ENCODE assay signal across 8 cellular contexts in the genomic region with DNA sequence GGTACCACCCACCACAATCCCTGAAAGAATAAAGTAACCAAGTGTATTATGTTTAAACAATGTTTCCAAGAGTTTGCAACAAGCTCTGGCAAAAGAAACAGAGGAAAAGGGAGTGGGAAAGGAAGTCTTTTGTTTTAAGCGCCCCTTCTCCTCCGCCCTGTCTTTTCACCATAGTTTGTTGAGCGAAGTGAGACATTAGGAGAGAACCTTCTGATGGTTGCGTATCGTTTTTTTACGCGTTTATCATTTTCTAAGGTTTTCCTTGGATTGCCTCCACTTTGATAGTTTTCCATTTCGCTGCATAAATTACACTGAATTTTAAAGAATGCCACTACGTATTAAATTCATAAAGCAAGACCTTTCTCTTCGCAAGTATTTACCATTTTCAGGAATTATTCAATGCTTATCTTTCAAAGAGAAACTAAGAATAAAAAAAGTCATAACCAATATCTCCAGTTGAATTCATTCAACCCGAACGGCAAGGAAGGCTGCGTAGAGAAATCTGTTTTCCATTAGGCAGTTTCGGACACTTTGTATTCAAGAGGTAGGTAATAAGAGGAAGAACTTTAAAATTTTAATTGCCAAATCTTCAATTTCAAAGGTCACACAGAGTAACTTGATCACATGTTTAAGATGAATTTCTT.
DNase-seq lines count a peak whose midpoint lies in the region; ATAC-seq lines count a peak whose summit lies in the region.

No MANE protein-coding gene starts in this region.

- H3K4me3 Mint-ChIP-seq in T-helper 2 cell treated with Interferon-gamma antibody and Interleukin-4, amounts not matched to agents 5 μg/mL and 100 μg/mL, for 36 hours, result peak overlapping the region; percentile 83
- H3K4me3 Mint-ChIP-seq in stimulated activated effector memory CD8-positive, alpha-beta T cell treated with anti-CD3 and anti-CD28 coated beads, Interleukin-12 subunit alpha, Interleukin-12 subunit beta, amount 100 ng/mL, for 72 hours, result peak overlapping the region; percentile 58

- peaks cover 22% of the 10 kb centered on the region for H3K4me1 Mint-ChIP-seq in T-helper 2 cell treated with Interferon-gamma antibody and Interleukin-4, amounts not matched to agents 5 μg/mL and 100 μg/mL, for 36 hours (ENCODE audit: low read depth)
- no peaks in the 10 kb centered on the region for H3K4me1 Mint-ChIP-seq in stimulated activated effector memory CD8-positive, alpha-beta T cell treated with anti-CD3 and anti-CD28 coated beads, Interleukin-12 subunit alpha, Interleukin-12 subunit beta, amount 100 ng/mL, for 72 hours

- no peaks in the 10 kb centered on the region for H3K9me3 Mint-ChIP-seq in T-helper 2 cell treated with Interferon-gamma antibody and Interleukin-4, amounts not matched to agents 5 μg/mL and 100 μg/mL, for 36 hours
- no peaks in the 10 kb centered on the region for H3K9me3 Mint-ChIP-seq in stimulated activated effector memory CD8-positive, alpha-beta T cell treated with anti-CD3 and anti-CD28 coated beads, Interleukin-12 subunit alpha, Interleukin-12 subunit beta, amount 100 ng/mL, for 72 hours

- H3K4me3 ChIP-seq in SK-N-MC (peak overlapping the region; percentile 87), iPS-18a (ENCODE audit: low read length) (peak overlapping the region; percentile 95)

- peaks cover 40% of the 10 kb centered on the region for H3K27me3 ChIP-seq in iPS-18a (ENCODE audit: control insufficient read depth, insufficient read depth, low read length)

- ATAC-seq in stimulated activated effector memory CD8-positive, alpha-beta T cell treated with anti-CD3 and anti-CD28 coated beads, Interleukin-12 subunit alpha, Interleukin-12 subunit beta, amount 100 ng/mL, for 72 hours, result no peak
- ATAC-seq in GM19397 (IDR thresholded peaks at IDR 0.05; ENCODE audit: unreplicated experiment), result no peak
- ATAC-seq in GM18502 (IDR thresholded peaks at IDR 0.05; ENCODE audit: poor library complexity, unreplicated experiment), result no peak
- ATAC-seq in HG03354 (IDR thresholded peaks at IDR 0.05; ENCODE audit: poor library complexity, severe bottlenecking, unreplicated experiment), result no peak

- no peaks in the 10 kb centered on the region for H3K36me3 ChIP-seq in SK-N-MC (ENCODE audit: insufficient read depth, low read length)
- no peaks in the 10 kb centered on the region for H3K36me3 ChIP-seq in iPS-18a (ENCODE audit: control insufficient read depth, low read depth, low read length)

- H3K27me3 Mint-ChIP-seq in T-helper 2 cell treated with Interferon-gamma antibody and Interleukin-4, amounts not matched to agents 5 μg/mL and 100 μg/mL, for 36 hours (ENCODE audit: low read depth), result peaks cover 60% of the 10 kb centered on the region

- peaks cover 5% of the 10 kb centered on the region for H3K36me3 Mint-ChIP-seq in T-helper 2 cell treated with Interferon-gamma antibody and Interleukin-4, amounts not matched to agents 5 μg/mL and 100 μg/mL, for 36 hours (ENCODE audit: low read depth)
- no peaks in the 10 kb centered on the region for H3K36me3 Mint-ChIP-seq in stimulated activated effector memory CD8-positive, alpha-beta T cell treated with anti-CD3 and anti-CD28 coated beads, Interleukin-12 subunit alpha, Interleukin-12 subunit beta, amount 100 ng/mL, for 72 hours

- H3K9me3 ChIP-seq in SK-N-MC (ENCODE audit: low read depth, low read length) (no peaks in the 10 kb centered on the region), iPS-18a (ENCODE audit: control insufficient read depth, low read depth, low read length) (no peaks in the 10 kb centered on the region)

- no peak for DNase-seq in T-helper 2 cell treated with Interferon-gamma antibody and Interleukin-4, amounts not matched to agents 5 μg/mL and 100 μg/mL, for 36 hours (ENCODE audit: low spot score)
- no peak for DNase-seq in T-helper 2 cell
- DNase-seq in SK-N-MC (ENCODE audit: low read depth, low spot score), result no peak
- DNase-seq in stimulated activated effector memory CD8-positive, alpha-beta T cell treated with anti-CD3 and anti-CD28 coated beads, Interleukin-12 subunit alpha, Interleukin-12 subunit beta, amount 100 ng/mL, for 72 hours (ENCODE audit: low spot score in 2 of 2), result no peak

- H3K27ac Mint-ChIP-seq in T-helper 2 cell treated with Interferon-gamma antibody and Interleukin-4, amounts not matched to agents 5 μg/mL and 100 μg/mL, for 36 hours, result no peak overlapping the region
- no peak overlapping the region for H3K27ac Mint-ChIP-seq in stimulated activated effector memory CD8-positive, alpha-beta T cell treated with anti-CD3 and anti-CD28 coated beads, Interleukin-12 subunit alpha, Interleukin-12 subunit beta, amount 100 ng/mL, for 72 hours

- peak overlapping the region; percentile 65 for H3K9ac ChIP-seq in SK-N-MC (ENCODE audit: insufficient read length)
- H3K9ac ChIP-seq in iPS-18a (ENCODE audit: low read length), result peak overlapping the region; percentile 86

- H3K4me1 ChIP-seq in iPS-18a (ENCODE audit: control insufficient read depth, low read depth, low read length), result peaks cover 6% of the 10 kb centered on the region

- H3K27ac ChIP-seq in SK-N-MC, result peak overlapping the region; percentile 69; the same call in 1 of the 2 replicates
- H3K27ac ChIP-seq in iPS-18a (ENCODE audit: low read length), result peak overlapping the region; percentile 65
